ENCODE assay signal across 1 cellular context in the genomic region with DNA sequence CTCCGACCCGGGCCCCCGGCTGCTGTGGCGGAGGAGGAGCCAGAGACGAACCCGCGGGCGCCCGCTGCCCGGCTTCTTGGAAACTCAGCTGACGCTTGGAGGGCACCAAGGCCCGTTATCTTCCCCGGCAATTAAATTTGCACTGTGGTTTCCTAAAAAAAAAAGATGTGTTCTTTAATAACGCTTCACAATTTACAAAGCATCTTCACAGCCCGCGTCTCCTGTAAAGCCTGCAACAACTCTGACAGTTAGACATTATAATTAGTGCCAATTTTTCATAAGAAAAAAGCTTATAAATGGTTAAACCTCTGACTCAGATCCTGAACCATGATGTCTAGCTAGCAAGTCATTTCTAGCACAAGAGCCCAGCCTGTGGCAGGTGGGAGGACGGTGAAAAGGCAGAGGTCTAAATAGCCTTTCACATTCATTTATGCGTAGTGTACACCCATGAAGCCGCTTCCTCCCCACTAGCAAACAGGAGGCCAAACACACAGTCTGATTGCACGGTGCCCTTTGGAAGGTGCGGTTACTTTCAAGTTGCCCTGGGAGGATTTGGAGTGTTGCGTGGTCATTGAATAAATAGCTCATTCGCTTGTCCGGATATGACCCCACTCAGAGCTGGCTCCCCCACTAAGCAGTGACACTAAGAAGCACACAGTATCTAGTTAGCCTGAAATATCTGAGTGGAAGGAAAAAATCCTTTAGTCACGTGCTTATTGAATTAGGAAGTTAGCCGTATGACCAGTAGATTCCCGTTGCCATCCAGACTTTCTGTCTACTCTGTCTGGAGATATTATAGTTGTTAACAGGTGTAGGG.
TF ChIP-seq lines count a peak whose summit lies in the region.

No MANE protein-coding gene starts in this region.

TF ChIP-seq in HepG2, 621 proteins besides CTCF, POLR2A, EP300 and RAD21 (continued from another document and continues in another):
- TF ChIP-seq, protein P1, sequence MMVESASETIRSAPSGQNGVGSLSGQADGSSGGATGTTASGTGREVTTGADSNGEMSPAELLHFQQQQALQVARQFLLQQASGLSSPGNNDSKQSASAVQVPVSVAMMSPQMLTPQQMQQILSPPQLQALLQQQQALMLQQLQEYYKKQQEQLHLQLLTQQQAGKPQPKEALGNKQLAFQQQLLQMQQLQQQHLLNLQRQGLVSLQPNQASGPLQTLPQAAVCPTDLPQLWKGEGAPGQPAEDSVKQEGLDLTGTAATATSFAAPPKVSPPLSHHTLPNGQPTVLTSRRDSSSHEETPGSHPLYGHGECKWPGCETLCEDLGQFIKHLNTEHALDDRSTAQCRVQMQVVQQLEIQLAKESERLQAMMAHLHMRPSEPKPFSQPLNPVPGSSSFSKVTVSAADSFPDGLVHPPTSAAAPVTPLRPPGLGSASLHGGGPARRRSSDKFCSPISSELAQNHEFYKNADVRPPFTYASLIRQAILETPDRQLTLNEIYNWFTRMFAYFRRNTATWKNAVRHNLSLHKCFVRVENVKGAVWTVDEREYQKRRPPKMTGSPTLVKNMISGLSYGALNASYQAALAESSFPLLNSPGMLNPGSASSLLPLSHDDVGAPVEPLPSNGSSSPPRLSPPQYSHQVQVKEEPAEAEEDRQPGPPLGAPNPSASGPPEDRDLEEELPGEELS (CRISPR knock-in tag; IDR thresholded peaks at IDR 0.05) = peak; percentile 99
- no peak for TF ChIP-seq ZNF773 (CRISPR knock-in tag; IDR thresholded peaks at IDR 0.05; ENCODE audit: borderline replicate concordance)
- peak; percentile 92 for TF ChIP-seq TGIF2 (CRISPR knock-in tag; IDR thresholded peaks at IDR 0.05)
- TF ChIP-seq ZNF883 (CRISPR knock-in tag; IDR thresholded peaks at IDR 0.05; ENCODE audit: not compliant biosample characterization) = no peak
- TF ChIP-seq ZNF280D (CRISPR knock-in tag; IDR thresholded peaks at IDR 0.05) = no peak; the same call in 1 of the 2 replicates
- TF ChIP-seq, protein P2, sequence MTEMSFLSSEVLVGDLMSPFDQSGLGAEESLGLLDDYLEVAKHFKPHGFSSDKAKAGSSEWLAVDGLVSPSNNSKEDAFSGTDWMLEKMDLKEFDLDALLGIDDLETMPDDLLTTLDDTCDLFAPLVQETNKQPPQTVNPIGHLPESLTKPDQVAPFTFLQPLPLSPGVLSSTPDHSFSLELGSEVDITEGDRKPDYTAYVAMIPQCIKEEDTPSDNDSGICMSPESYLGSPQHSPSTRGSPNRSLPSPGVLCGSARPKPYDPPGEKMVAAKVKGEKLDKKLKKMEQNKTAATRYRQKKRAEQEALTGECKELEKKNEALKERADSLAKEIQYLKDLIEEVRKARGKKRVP (CRISPR knock-in tag; IDR thresholded peaks at IDR 0.05) = peak in 1 of 2 experiments; percentile 95; a peak in 2 of 4 replicates
- TF ChIP-seq KMT2A (CRISPR knock-in tag; IDR thresholded peaks at IDR 0.05) = peak; percentile 66; the same call in 1 of the 2 replicates
- TF ChIP-seq KDM5A (IDR thresholded peaks at IDR 0.05; ENCODE audit: borderline replicate concordance, low read length) = no peak
- TF ChIP-seq ZBTB8A (CRISPR knock-in tag; IDR thresholded peaks at IDR 0.05; ENCODE audit: borderline replicate concordance, low read depth) = no peak
- TF ChIP-seq, protein P3, sequence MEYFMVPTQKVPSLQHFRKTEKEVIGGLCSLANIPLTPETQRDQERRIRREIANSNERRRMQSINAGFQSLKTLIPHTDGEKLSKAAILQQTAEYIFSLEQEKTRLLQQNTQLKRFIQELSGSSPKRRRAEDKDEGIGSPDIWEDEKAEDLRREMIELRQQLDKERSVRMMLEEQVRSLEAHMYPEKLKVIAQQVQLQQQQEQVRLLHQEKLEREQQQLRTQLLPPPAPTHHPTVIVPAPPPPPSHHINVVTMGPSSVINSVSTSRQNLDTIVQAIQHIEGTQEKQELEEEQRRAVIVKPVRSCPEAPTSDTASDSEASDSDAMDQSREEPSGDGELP (IDR thresholded peaks at IDR 0.05; ENCODE audit: borderline replicate concordance, low read depth) = peak; percentile 75; the same call in 1 of the 2 replicates
- no peak for TF ChIP-seq PRMT3 (CRISPR knock-in tag; IDR thresholded peaks at IDR 0.05; ENCODE audit: borderline replicate concordance, low read depth)
- no peak for TF ChIP-seq SP140L (CRISPR knock-in tag; IDR thresholded peaks at IDR 0.05; ENCODE audit: borderline replicate concordance)
- peak; percentile 98 for TF ChIP-seq NR2F2 (IDR thresholded peaks at IDR 0.05; ENCODE audit: borderline replicate concordance, low read depth)
- no peak for TF ChIP-seq TEAD2 (CRISPR knock-in tag; IDR thresholded peaks at IDR 0.05)
- no peak; the same call in 1 of the 2 replicates for TF ChIP-seq ZNF687 (CRISPR knock-in tag; IDR thresholded peaks at IDR 0.05)
- TF ChIP-seq ZKSCAN8 (CRISPR knock-in tag; IDR thresholded peaks at IDR 0.05; ENCODE audit: borderline replicate concordance) = peak; percentile 93; the same call in 1 of the 2 replicates
- TF ChIP-seq PAXIP1 (CRISPR knock-in tag; conservative IDR thresholded peaks at IDR 0.05) = peak; percentile 98
- TF ChIP-seq, protein P4, sequence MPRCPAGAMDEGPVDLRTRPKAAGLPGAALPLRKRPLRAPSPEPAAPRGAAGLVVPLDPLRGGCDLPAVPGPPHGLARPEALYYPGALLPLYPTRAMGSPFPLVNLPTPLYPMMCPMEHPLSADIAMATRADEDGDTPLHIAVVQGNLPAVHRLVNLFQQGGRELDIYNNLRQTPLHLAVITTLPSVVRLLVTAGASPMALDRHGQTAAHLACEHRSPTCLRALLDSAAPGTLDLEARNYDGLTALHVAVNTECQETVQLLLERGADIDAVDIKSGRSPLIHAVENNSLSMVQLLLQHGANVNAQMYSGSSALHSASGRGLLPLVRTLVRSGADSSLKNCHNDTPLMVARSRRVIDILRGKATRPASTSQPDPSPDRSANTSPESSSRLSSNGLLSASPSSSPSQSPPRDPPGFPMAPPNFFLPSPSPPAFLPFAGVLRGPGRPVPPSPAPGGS (CRISPR knock-in tag; IDR thresholded peaks at IDR 0.05) = no peak
- no peak for TF ChIP-seq SP2 (CRISPR knock-in tag; IDR thresholded peaks at IDR 0.05)
- TF ChIP-seq, protein P5, sequence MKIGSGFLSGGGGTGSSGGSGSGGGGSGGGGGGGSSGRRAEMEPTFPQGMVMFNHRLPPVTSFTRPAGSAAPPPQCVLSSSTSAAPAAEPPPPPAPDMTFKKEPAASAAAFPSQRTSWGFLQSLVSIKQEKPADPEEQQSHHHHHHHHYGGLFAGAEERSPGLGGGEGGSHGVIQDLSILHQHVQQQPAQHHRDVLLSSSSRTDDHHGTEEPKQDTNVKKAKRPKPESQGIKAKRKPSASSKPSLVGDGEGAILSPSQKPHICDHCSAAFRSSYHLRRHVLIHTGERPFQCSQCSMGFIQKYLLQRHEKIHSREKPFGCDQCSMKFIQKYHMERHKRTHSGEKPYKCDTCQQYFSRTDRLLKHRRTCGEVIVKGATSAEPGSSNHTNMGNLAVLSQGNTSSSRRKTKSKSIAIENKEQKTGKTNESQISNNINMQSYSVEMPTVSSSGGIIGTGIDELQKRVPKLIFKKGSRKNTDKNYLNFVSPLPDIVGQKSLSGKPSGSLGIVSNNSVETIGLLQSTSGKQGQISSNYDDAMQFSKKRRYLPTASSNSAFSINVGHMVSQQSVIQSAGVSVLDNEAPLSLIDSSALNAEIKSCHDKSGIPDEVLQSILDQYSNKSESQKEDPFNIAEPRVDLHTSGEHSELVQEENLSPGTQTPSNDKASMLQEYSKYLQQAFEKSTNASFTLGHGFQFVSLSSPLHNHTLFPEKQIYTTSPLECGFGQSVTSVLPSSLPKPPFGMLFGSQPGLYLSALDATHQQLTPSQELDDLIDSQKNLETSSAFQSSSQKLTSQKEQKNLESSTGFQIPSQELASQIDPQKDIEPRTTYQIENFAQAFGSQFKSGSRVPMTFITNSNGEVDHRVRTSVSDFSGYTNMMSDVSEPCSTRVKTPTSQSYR (CRISPR knock-in tag; IDR thresholded peaks at IDR 0.05; ENCODE audit: borderline replicate concordance) = peak; percentile 75; the same call in 1 of the 2 replicates
